In the genomic region with DNA sequence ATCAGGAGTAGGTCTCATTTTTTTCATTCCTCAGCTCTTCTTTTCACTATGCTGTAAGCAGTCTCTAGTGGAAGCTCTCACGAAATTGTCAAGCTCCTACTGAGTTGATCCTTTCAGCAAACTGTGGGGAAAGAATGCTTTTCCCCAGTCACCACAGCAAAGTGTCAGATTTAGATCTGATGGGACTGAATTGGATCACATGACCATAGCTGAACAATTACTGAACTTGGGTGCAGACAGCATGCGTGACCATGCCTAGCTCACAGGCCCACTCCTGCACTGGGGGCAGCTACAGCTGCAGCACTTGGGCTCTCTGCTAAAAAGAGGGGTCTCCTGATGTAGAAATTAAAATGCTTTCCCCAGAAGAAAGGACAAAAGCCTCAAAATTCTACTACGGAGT, we compare ENCODE assay signal across 9 cellular contexts. TPM values are rescaled to one million over a fixed set of nuclear protein-coding genes. Genes with fewer than 3 reads are reported as not detected.
DNase-seq lines count a peak whose midpoint lies in the region; ATAC-seq and TF ChIP-seq lines count a peak whose summit lies in the region.
"Had no signal": no experiment of that assay in that cellular context is flagged by ENCODE, and none has a peak within 500 bp of the region (broad histone marks: within the 10 kb centered on the region; RNA-seq: fewer than 3 reads in every experiment).

No MANE protein-coding gene starts in this region.

- DNase-seq in OCI-M1 (lab: John Stamatoyannopoulos, UW) (peak; percentile 77), erythroblast (lab: John Stamatoyannopoulos, UW) (peak; percentile 32 to 61), mesenteric fat pad (ENCODE audit: low spot score) (no peak), GM20000 (ENCODE audit: low spot score) (no peak), suprapubic skin (ENCODE audit: low spot score in 2 of 2) (no peak), NCI-H1694 treated with DMSO at 0.1 percent for 48 hours (lab: John Stamatoyannopoulos, UW) (no peak)
- DNase-seq: endodermal cell had no signal

- 74% methylated on average over 3 of the region's 3 CpGs for WGBS in suprapubic skin

- TF ChIP-seq EP300 in suprapubic skin (IDR thresholded peaks at IDR 0.05), result no peak

- TF ChIP-seq POLR2A in erythroblast (IDR thresholded peaks at IDR 0.05; ENCODE audit: low read length), result peak; percentile 27
- no peak for TF ChIP-seq POLR2A in suprapubic skin (IDR thresholded peaks at IDR 0.05)

- H3K36me3 ChIP-seq in suprapubic skin, result no peaks in the 10 kb centered on the region

- H3K27me3 ChIP-seq in suprapubic skin, result no peaks in the 10 kb centered on the region

- ATAC-seq in GM21723 (IDR thresholded peaks at IDR 0.05; ENCODE audit: unreplicated experiment), result peak; percentile 37

- no peaks in the 10 kb centered on the region for H3K9me3 ChIP-seq in suprapubic skin

- TF ChIP-seq CTCF in GM20000 (IDR thresholded peaks at IDR 0.05; ENCODE audit: extremely low read depth, missing control alignments), result no peak
- no peak for TF ChIP-seq CTCF in suprapubic skin (IDR thresholded peaks at IDR 0.05)

- H3K4me1 ChIP-seq in suprapubic skin, result no peaks in the 10 kb centered on the region

- H3K4me3 ChIP-seq in GM08714 (ENCODE audit: low read length), result peak overlapping the region; percentile 5; the same call in 1 of the 2 replicates
- H3K4me3 ChIP-seq in suprapubic skin, result no peak overlapping the region

- H3K27ac ChIP-seq in suprapubic skin, result no peak overlapping the region

RNA-seq across cellular contexts. Expression of a gene that starts 3.1 kb away (rescaled TPM):
- total RNA-seq in mesenteric fat pad (11.6 TPM), suprapubic skin (1 to 10 TPM; 1.2 to 6.0 (median 3.4) TPM)

Comparison
In these comparisons a context has a peak if more than half of its experiments do, and no peak if none do; other contexts are left out.
1. DNase-seq: peak in OCI-M1 (single experiment) and erythroblast (2 of 2); none in mesenteric fat pad (single experiment), GM20000 (single experiment), suprapubic skin (0 of 2) and NCI-H1694 treated with DMSO at 0.1 percent for 48 hours (single experiment).